In genomic region chr1:148307583-148308185, GRCh38 we compare ENCODE assay signal across 2 cellular contexts.
TF ChIP-seq lines count a peak whose summit lies in the region.

No MANE protein-coding gene starts in this region.

TF ChIP-seq in HepG2, 621 proteins besides CTCF, POLR2A, EP300 and RAD21 (continued from another document):
- no peak for TF ChIP-seq HIC2 (CRISPR knock-in tag; IDR thresholded peaks at IDR 0.05; ENCODE audit: low read depth)

TF ChIP-seq in GM23338, 12 proteins besides CTCF, POLR2A, EP300 and RAD21 (continued from another document):
- TF ChIP-seq JUNB (IDR thresholded peaks at IDR 0.05; ENCODE audit: unreplicated experiment) (no peak), NANOG (IDR thresholded peaks at IDR 0.05; ENCODE audit: borderline replicate concordance) (no peak), CREB1 (CRISPR knock-in tag; IDR thresholded peaks at IDR 0.05; ENCODE audit: low read depth) (no peak)
- TF ChIP-seq, protein P1, sequence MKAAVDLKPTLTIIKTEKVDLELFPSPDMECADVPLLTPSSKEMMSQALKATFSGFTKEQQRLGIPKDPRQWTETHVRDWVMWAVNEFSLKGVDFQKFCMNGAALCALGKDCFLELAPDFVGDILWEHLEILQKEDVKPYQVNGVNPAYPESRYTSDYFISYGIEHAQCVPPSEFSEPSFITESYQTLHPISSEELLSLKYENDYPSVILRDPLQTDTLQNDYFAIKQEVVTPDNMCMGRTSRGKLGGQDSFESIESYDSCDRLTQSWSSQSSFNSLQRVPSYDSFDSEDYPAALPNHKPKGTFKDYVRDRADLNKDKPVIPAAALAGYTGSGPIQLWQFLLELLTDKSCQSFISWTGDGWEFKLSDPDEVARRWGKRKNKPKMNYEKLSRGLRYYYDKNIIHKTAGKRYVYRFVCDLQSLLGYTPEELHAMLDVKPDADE (IDR thresholded peaks at IDR 0.05) = no peak
TF ChIP-seq in GM23338: peak in this region for 0.
